In genomic region chr4:118361192-118361591, GRCh38 we compare ENCODE assay signal across 20 cellular contexts. TPM values are rescaled to one million over a fixed set of nuclear protein-coding genes. Genes with fewer than 3 reads are reported as not detected.
"Had no signal": no experiment of that assay in that cellular context is flagged by ENCODE, and none has a peak within 500 bp of the region (broad histone marks: within the 10 kb centered on the region; RNA-seq: fewer than 3 reads in every experiment).

No MANE protein-coding gene starts in this region.

- H3K9me3 ChIP-seq: SJSA1 had no signal

- DNase-seq: KBM-7, MV-4-11, NCI-H1048, NCI-H1105, NCI-H1417, NCI-H1436 treated with DMSO at 0.1 percent for 48 hours, NCI-H1694, NCI-H187 treated with DMSO at 0.1 percent for 48 hours, NCI-H2029 treated with DMSO at 0.1 percent for 48 hours, NCI-H2171 treated with DMSO at 0.1 percent for 48 hours, NCI-H345, NCI-H446 treated with DMSO at 0.1 percent for 48 hours, NCI-H510A treated with DMSO at 0.1 percent for 48 hours, NCI-H526, Right ventricle myocardium superior, RPMI8226, SIG-M5 had no signal

- H3K4me3 ChIP-seq: SJSA1, SK-N-MC had no signal

- FAIRE-seq: RCC 7860 had no signal

- H3K27ac ChIP-seq: SJSA1, SK-N-MC had no signal

- H3K4me1 ChIP-seq: SJSA1 had no signal

- H3K36me3 ChIP-seq: SJSA1 had no signal

- H3K27me3 ChIP-seq: SJSA1 had no signal

RNA-seq across cellular contexts. Expression of gene PRSS12, which starts 8.4 kb away (rescaled TPM):
- total RNA-seq: Right ventricle myocardium superior had no signal
